ENCODE assay signal across 24 cellular contexts in genomic region chr5:4533457-4534105, GRCh38.
"Had no signal": no experiment of that assay in that cellular context is flagged by ENCODE, and none has a peak within 500 bp of the region (broad histone marks: within the 10 kb centered on the region; RNA-seq: fewer than 3 reads in every experiment).

No MANE protein-coding gene starts in this region.

- DNase-seq: activated CD4-positive, alpha-beta T cell treated with anti-CD3 and anti-CD28 coated beads, Interleukin-2, amount 10 ng/mL, durations not matched to agents 7 days and 5 days; activated CD4-positive, CD25-positive, alpha-beta regulatory T cell treated with anti-CD3 and anti-CD28 coated beads, Interleukin-2, amount 50 U/mL, for 72 hours; activated T-cell treated with anti-CD3 and anti-CD28 coated beads, Interleukin-2, amount 50 U/mL, for 1 hour; aorta; cerebellar nuclear complex; foreskin keratinocyte; kidney; lower lobe of right lung; naive thymus-derived CD4-positive, alpha-beta T cell; occipital lobe; posterior cingulate gyrus; small intestine; stimulated activated CD4-positive, alpha-beta T cell treated with anti-CD3 and anti-CD28 coated beads, Interleukin-2, amount 100 ng/mL, for 24 hours; stimulated activated naive CD8-positive, alpha-beta T cell treated with anti-CD3 and anti-CD28 coated beads, Interleukin-15, amount 100 ng/mL, for 72 hours; transverse colon; uterus; WERI-Rb-1 had no signal

- H3K36me3 ChIP-seq: lower lobe of right lung, transverse colon, uterus, WERI-Rb-1 had no signal

- ATAC-seq: activated naive CD4-positive, alpha-beta T cell treated with anti-CD3 and anti-CD28 coated beads, Interleukin-2, amount 50 U/mL, for 72 hours; activated T-helper 17 cell treated with anti-CD3 and anti-CD28 coated beads, Interleukin-2, amount 50 U/mL, for 72 hours; foreskin keratinocyte; lower lobe of right lung; naive thymus-derived CD4-positive, alpha-beta T cell; sciatic nerve; stimulated activated naive CD8-positive, alpha-beta T cell treated with anti-CD3 and anti-CD28 coated beads, Interleukin-15, amount 100 ng/mL, for 72 hours had no signal

- H3K4me1 ChIP-seq: foreskin keratinocyte, lower lobe of right lung, transverse colon, uterus had no signal

- H3K9me3 Mint-ChIP-seq: stimulated activated effector memory CD8-positive, alpha-beta T cell treated with anti-CD3 and anti-CD28 coated beads, Interleukin-12 subunit alpha, Interleukin-12 subunit beta, amount 100 ng/mL, for 72 hours had no signal

- H3K27ac Mint-ChIP-seq: activated CD4-positive, alpha-beta T cell treated with anti-CD3 and anti-CD28 coated beads, Interleukin-2, amount 10 ng/mL, durations not matched to agents 7 days and 5 days; activated naive CD4-positive, alpha-beta T cell treated with anti-CD3 and anti-CD28 coated beads, Interleukin-2, amount 50 U/mL, for 72 hours; activated T-helper 17 cell treated with anti-CD3 and anti-CD28 coated beads, Interleukin-2, amount 50 U/mL, for 72 hours; naive thymus-derived CD4-positive, alpha-beta T cell; stimulated activated effector memory CD8-positive, alpha-beta T cell treated with anti-CD3 and anti-CD28 coated beads, Interleukin-12 subunit alpha, Interleukin-12 subunit beta, amount 100 ng/mL, for 72 hours; stimulated activated naive CD8-positive, alpha-beta T cell treated with anti-CD3 and anti-CD28 coated beads, Interleukin-15, amount 100 ng/mL, for 72 hours had no signal

- H3K27me3 Mint-ChIP-seq: activated CD4-positive, alpha-beta T cell treated with anti-CD3 and anti-CD28 coated beads, Interleukin-2, amount 10 ng/mL, durations not matched to agents 7 days and 5 days; activated T-helper 17 cell treated with anti-CD3 and anti-CD28 coated beads, Interleukin-2, amount 50 U/mL, for 72 hours; naive thymus-derived CD4-positive, alpha-beta T cell; stimulated activated naive CD8-positive, alpha-beta T cell treated with anti-CD3 and anti-CD28 coated beads, Interleukin-15, amount 100 ng/mL, for 72 hours had no signal

- H3K36me3 Mint-ChIP-seq: activated naive CD4-positive, alpha-beta T cell treated with anti-CD3 and anti-CD28 coated beads, Interleukin-2, amount 50 U/mL, for 72 hours; naive thymus-derived CD4-positive, alpha-beta T cell; stimulated activated effector memory CD8-positive, alpha-beta T cell treated with anti-CD3 and anti-CD28 coated beads, Interleukin-12 subunit alpha, Interleukin-12 subunit beta, amount 100 ng/mL, for 72 hours had no signal

- H3K9me3 ChIP-seq: lower lobe of right lung, transverse colon, uterus had no signal

- H3K4me3 ChIP-seq: coronary artery, lower lobe of right lung, transverse colon, uterus had no signal

- H3K27me3 ChIP-seq: foreskin keratinocyte, transverse colon, uterus had no signal

- H3K4me1 Mint-ChIP-seq: activated CD4-positive, alpha-beta T cell treated with anti-CD3 and anti-CD28 coated beads, Interleukin-2, amount 10 ng/mL, durations not matched to agents 7 days and 5 days; activated T-helper 17 cell treated with anti-CD3 and anti-CD28 coated beads, Interleukin-2, amount 50 U/mL, for 72 hours; naive thymus-derived CD4-positive, alpha-beta T cell; neural crest cell; stimulated activated effector memory CD8-positive, alpha-beta T cell treated with anti-CD3 and anti-CD28 coated beads, Interleukin-12 subunit alpha, Interleukin-12 subunit beta, amount 100 ng/mL, for 72 hours; stimulated activated naive CD8-positive, alpha-beta T cell treated with anti-CD3 and anti-CD28 coated beads, Interleukin-15, amount 100 ng/mL, for 72 hours had no signal

- H3K27ac ChIP-seq: coronary artery, epithelial cell of prostate, foreskin keratinocyte, lower lobe of right lung, transverse colon, uterus, WERI-Rb-1 had no signal

- H3K4me3 Mint-ChIP-seq: activated CD4-positive, alpha-beta T cell treated with anti-CD3 and anti-CD28 coated beads, Interleukin-2, amount 10 ng/mL, durations not matched to agents 7 days and 5 days; activated T-helper 17 cell treated with anti-CD3 and anti-CD28 coated beads, Interleukin-2, amount 50 U/mL, for 72 hours; naive thymus-derived CD4-positive, alpha-beta T cell; neural crest cell; stimulated activated effector memory CD8-positive, alpha-beta T cell treated with anti-CD3 and anti-CD28 coated beads, Interleukin-12 subunit alpha, Interleukin-12 subunit beta, amount 100 ng/mL, for 72 hours; stimulated activated naive CD8-positive, alpha-beta T cell treated with anti-CD3 and anti-CD28 coated beads, Interleukin-15, amount 100 ng/mL, for 72 hours had no signal
